2 cellular contexts compared by ENCODE assay signal in genomic region chr6:34569361-34569973, GRCh38.
TF ChIP-seq lines count a peak whose summit lies in the region.

No MANE protein-coding gene starts in this region.

TF ChIP-seq in HepG2, 621 proteins besides CTCF, POLR2A, EP300 and RAD21 (continued from another document):
- TF ChIP-seq ZMYM3 (CRISPR knock-in tag; IDR thresholded peaks at IDR 0.05) (peak; percentile 81; the same call in 1 of the 2 replicates), KDM1A (CRISPR knock-in tag; IDR thresholded peaks at IDR 0.05) (peak; percentile 64), KDM2A (CRISPR knock-in tag; IDR thresholded peaks at IDR 0.05; ENCODE audit: borderline replicate concordance, low read depth) (0 out of 2 replicates have a peak, but pooled peaks have one; percentile 5), ZNF367 (CRISPR knock-in tag; IDR thresholded peaks at IDR 0.05; ENCODE audit: borderline replicate concordance) (no peak), ZFP36 (IDR thresholded peaks at IDR 0.05; ENCODE audit: borderline replicate concordance, low read depth, low read length, partially characterized antibody) (peak; percentile 62)

TF ChIP-seq in HEK293, 187 proteins besides CTCF, POLR2A, EP300 and RAD21 (continued from another document):
- TF ChIP-seq ZNF23 (tag by site-specific recombination; IDR thresholded peaks at IDR 0.05; ENCODE audit: borderline replicate concordance) = no peak
- TF ChIP-seq ZNF580 (tag by site-specific recombination; IDR thresholded peaks at IDR 0.05) = 0 out of 2 replicates have a peak, but pooled peaks have one; percentile 21
